ENCODE assay signal across 22 cellular contexts in the genomic region with DNA sequence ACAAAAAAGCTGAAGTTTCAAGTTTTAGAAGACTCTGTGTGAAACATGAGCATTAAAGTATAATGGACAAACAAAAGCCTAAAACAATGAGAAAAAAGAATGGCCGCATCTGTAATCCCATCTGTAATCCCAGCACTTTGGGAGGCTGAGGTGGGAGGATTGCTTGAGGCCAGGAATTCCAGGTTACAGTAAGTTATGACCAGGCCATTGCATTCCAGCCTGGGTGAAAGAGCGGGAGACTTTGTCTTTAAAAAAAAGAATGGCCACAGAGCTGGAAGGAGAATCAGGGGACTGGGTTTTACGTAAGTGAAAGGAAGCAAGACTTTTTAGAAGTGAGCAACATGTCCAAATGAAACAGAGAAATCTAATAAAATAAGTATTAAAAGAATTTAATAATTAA.
"Had no signal": no experiment of that assay in that cellular context is flagged by ENCODE, and none has a peak within 500 bp of the region (broad histone marks: within the 10 kb centered on the region; RNA-seq: fewer than 3 reads in every experiment).

No MANE protein-coding gene starts in this region.

- H3K9ac ChIP-seq: SK-N-SH had no signal

- ATAC-seq: HepG2 had no signal

- DNase-seq: IMR-90, Karpas-422, KG1, MM.1S, NCI-H1092 treated with DMSO at 0.1 percent for 48 hours, NCI-H1436, NCI-H187, NCI-H2029, NCI-H2081 treated with DMSO at 0.1 percent for 48 hours, NCI-H2171, NCI-H226, NCI-H446, NCI-H510A, NCI-H524 treated with DMSO at 0.1 percent for 48 hours, NCI-H69, NCI-H774, Right ventricle myocardium superior, RPMI8226, SIG-M5, SK-N-SH, SW 1271 had no signal

- H3K9me3 ChIP-seq: SK-N-SH had no signal

- H3K4me2 ChIP-seq: SK-N-SH had no signal
